11 cellular contexts compared by ENCODE assay signal in genomic region chr17:31564883-31565297, GRCh38.
DNase-seq lines count a peak whose midpoint lies in the region; TF ChIP-seq lines count a peak whose summit lies in the region.
"Had no signal": no experiment of that assay in that cellular context is flagged by ENCODE, and none has a peak within 500 bp of the region (broad histone marks: within the 10 kb centered on the region; RNA-seq: fewer than 3 reads in every experiment).

No MANE protein-coding gene starts in this region.

- CTCF ChIA-PET in A673 (lab: Charles Lee) = no interaction called here

- H3K4me1 ChIP-seq in subcutaneous abdominal adipose tissue (ENCODE audit: control insufficient read depth in 5 of 5, insufficient read depth in 5 of 5, low read length in 5 of 5) (peaks cover 25 to 98% (median 93%) of the 10 kb centered on the region in 5 donors), HAP-1 (no peaks in the 10 kb centered on the region; the same call in 1 of the 2 replicates), A673 (ENCODE audit: insufficient read depth, low read length, poor library complexity, severe bottlenecking) (no peaks in the 10 kb centered on the region)

- peak overlapping the region; percentile 100 for H3K27ac ChIP-seq in subcutaneous abdominal adipose tissue (ENCODE audit: low read depth, low read length)
- no peak overlapping the region for H3K27ac ChIP-seq in A673 (ENCODE audit: low read depth, low read length, poor library complexity, severe bottlenecking)

- in situ Hi-C loops in HAP-1 (cut with MboI; ENCODE audit: low sequenced_read_pairs) = no loop called here

- TF ChIP-seq CTCF in A673 (conservative IDR thresholded peaks at IDR 0.05; ENCODE audit: low read depth, low read length) = no peak

- no TSS peak for BruUV-seq in A673 (replicated peaks; lab: Mats Ljungman, UMichigan)

- H3K27me3 ChIP-seq in subcutaneous abdominal adipose tissue (ENCODE audit: control insufficient read depth in 5 of 5, insufficient read depth in 4 of 5, low read length in 5 of 5) (no peaks in the 10 kb centered on the region), HAP-1 (ENCODE audit: low read depth) (no peaks in the 10 kb centered on the region), A673 (replicated peaks; ENCODE audit: insufficient read depth, low read depth, low read length, poor library complexity) (no peaks in the 10 kb centered on the region)

- H3K9ac ChIP-seq in subcutaneous abdominal adipose tissue (ENCODE audit: low read length in 5 of 5) = peak overlapping the region in 4 of 5 donors; percentile 66 to 93 (median 88)

- POLR2A ChIA-PET in A673 (lab: Charles Lee; ENCODE audit: low non-redundant PET) = no interaction called here

- H3K9me3 ChIP-seq in subcutaneous abdominal adipose tissue (ENCODE audit: control insufficient read depth in 5 of 5, low read length in 5 of 5) = no peaks in the 10 kb centered on the region
- no peaks in the 10 kb centered on the region for H3K9me3 ChIP-seq in HAP-1
- H3K9me3 ChIP-seq in A673 (ENCODE audit: low read depth, low read length, poor library complexity, severe bottlenecking) = no peaks in the 10 kb centered on the region
- H3K9me3 ChIP-seq: spleen had no signal

- H3K4me3 ChIP-seq in subcutaneous abdominal adipose tissue (ENCODE audit: low read depth in 1 of 5, low read length in 5 of 5) = peak overlapping the region in 4 of 5 donors; percentile 12 to 47 (median 32)
- H3K4me3 ChIP-seq in HAP-1 = no peak overlapping the region
- H3K4me3 ChIP-seq in A673 (ENCODE audit: low read depth, low read length, poor library complexity, severe bottlenecking) = no peak overlapping the region
- H3K4me3 ChIP-seq: spleen had no signal

- DNase-seq in HCEC 1CT (peak; percentile 37), amniotic epithelial cell (ENCODE audit: low read depth) (peak; percentile 81), iPS-NIHi7 (ENCODE audit: extremely low spot score) (peak; percentile 61), NCI-H2227 (lab: John Stamatoyannopoulos, UW; ENCODE audit: unreplicated experiment) (no peak), anterior cingulate cortex (lab: John Stamatoyannopoulos, UW) (no peak), HAP-1 (ENCODE audit: low spot score in 2 of 2) (no peak), A673 (ENCODE audit: low spot score) (no peak)
- DNase-seq: NCI-H1417; spleen; stimulated activated naive CD4-positive, alpha-beta T cell had no signal

- peaks cover 0 to 9% (median 0%) of the 10 kb centered on the region in 5 donors for H3K36me3 ChIP-seq in subcutaneous abdominal adipose tissue (ENCODE audit: control insufficient read depth in 5 of 5, insufficient read depth in 5 of 5, low read length in 5 of 5)
- H3K36me3 ChIP-seq in HAP-1 (replicated peaks) = no peaks in the 10 kb centered on the region
- H3K36me3 ChIP-seq in A673 (ENCODE audit: insufficient read depth, low read length, poor library complexity, severe bottlenecking) = no peaks in the 10 kb centered on the region
- H3K36me3 ChIP-seq: spleen had no signal

- intact Hi-C loops in A673 (cut with micrococcal nuclease; ENCODE audit: unreplicated experiment) = no loop called here

Comparison
In these comparisons a context has a peak if more than half of its experiments do, and no peak if none do; other contexts are left out.
1. DNase-seq: peak in HCEC 1CT (single experiment), amniotic epithelial cell (single experiment) and iPS-NIHi7 (single experiment); none in NCI-H2227 (single experiment), anterior cingulate cortex (0 of 58), HAP-1 (0 of 2) and A673 (single experiment).
2. H3K4me3 ChIP-seq: peak in subcutaneous abdominal adipose tissue (4 of 5); none in HAP-1 (single experiment) and A673 (single experiment).